ENCODE assay signal across 21 cellular contexts in the genomic region with DNA sequence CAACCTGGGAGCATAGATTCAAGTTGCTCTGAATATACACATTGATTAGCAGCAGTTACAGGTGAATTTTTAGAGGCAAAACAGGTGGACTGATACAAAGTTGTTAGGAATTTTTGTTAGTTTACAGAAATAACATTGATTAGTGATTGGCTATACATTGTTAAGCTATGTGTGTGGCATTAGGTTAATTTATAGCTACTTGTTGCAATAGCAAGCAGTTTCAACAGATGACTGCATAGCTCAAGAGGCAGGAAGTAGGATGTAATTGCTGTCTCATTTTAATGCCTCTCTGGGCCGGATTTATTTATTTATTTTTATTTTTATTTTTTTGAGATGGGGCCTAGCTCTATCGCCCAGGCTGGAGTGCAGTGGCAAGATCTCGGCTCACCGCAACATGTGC.
DNase-seq lines count a peak whose midpoint lies in the region; ATAC-seq and TF ChIP-seq lines count a peak whose summit lies in the region.
"Had no signal": no experiment of that assay in that cellular context is flagged by ENCODE, and none has a peak within 500 bp of the region (broad histone marks: within the 10 kb centered on the region; RNA-seq: fewer than 3 reads in every experiment).

No MANE protein-coding gene starts in this region.

- BruUV-seq in IMR-90 (replicated peaks; lab: Mats Ljungman, UMichigan) = no TSS peak

- H3K27me3 ChIP-seq in IMR-90 (ENCODE audit: control insufficient read depth, insufficient read depth, low read length) (no peaks in the 10 kb centered on the region), neutrophil (no peaks in the 10 kb centered on the region)
- H3K27me3 ChIP-seq: SJSA1 had no signal

- H4K5ac ChIP-seq in IMR-90 (ENCODE audit: low read depth, low read length) = no peak overlapping the region

- no peak overlapping the region for H2BK20ac ChIP-seq in IMR-90 (ENCODE audit: low read depth, low read length)

- no peak overlapping the region for H3K4ac ChIP-seq in IMR-90 (ENCODE audit: low read depth, low read length)

- no peak overlapping the region for H3K9ac ChIP-seq in IMR-90 (ENCODE audit: low read depth, low read length)
- H3K9ac ChIP-seq: KMS-11 had no signal

- peaks cover 45% of the 10 kb centered on the region for H4K20me1 ChIP-seq in IMR-90 (ENCODE audit: insufficient read depth, low read length)

- H3K4me3 ChIP-seq in IMR-90 (ENCODE audit: insufficient read depth, low read depth, low read length) (no peak overlapping the region), fibroblast of mammary gland (ENCODE audit: control insufficient read depth, low read depth, low read length) (no peak overlapping the region), neutrophil (ENCODE audit: low read depth in 1 of 2, low read length in 1 of 2) (no peak overlapping the region)
- H3K4me3 ChIP-seq: SJSA1 had no signal

- no peak overlapping the region for H3K56ac ChIP-seq in IMR-90 (ENCODE audit: extremely low read depth, insufficient read depth, low read length)

- no peak overlapping the region for H2AK5ac ChIP-seq in IMR-90 (ENCODE audit: low read depth, low read length)

- TF ChIP-seq RAD21 in IMR-90 (IDR thresholded peaks at IDR 0.05; ENCODE audit: low read length) = no peak

- H3K9me3 ChIP-seq in IMR-90 (ENCODE audit: control insufficient read depth, insufficient read depth, low read length) = no peaks in the 10 kb centered on the region
- no peaks in the 10 kb centered on the region for H3K9me3 ChIP-seq in neutrophil
- H3K9me3 ChIP-seq: SJSA1 had no signal

- no peak overlapping the region for H4K8ac ChIP-seq in IMR-90 (ENCODE audit: low read depth in 2 of 2, low read length in 2 of 2)

- DNase-seq in EH (ENCODE audit: low read depth) = peak; percentile 36
- no peak for DNase-seq in IMR-90
- peak; percentile 31 for DNase-seq in fibroblast of mammary gland (ENCODE audit: low read depth)
- no peak for DNase-seq in NCI-H2081 (lab: John Stamatoyannopoulos, UW)
- DNase-seq in D341Med (ENCODE audit: low spot score) = no peak
- DNase-seq: ACHN, AML-193, DMS79 treated with DMSO at 0.1 percent for 48 hours, GDM1, GOT3, NCI-H1417, NCI-H187, NCI-H226, NCI-H524 treated with DMSO at 0.1 percent for 48 hours had no signal

- intact Hi-C loops in IMR-90 (cut with micrococcal nuclease) = loop anchor here (5.0 kb wide), 1 partner anchor 194 kb away; no protein-coding TSS in a partner anchor

- ATAC-seq in IMR-90 (ENCODE audit: low read depth) = no peak; the same call in 1 of the 2 replicates
- no peak for ATAC-seq in HG02610 (IDR thresholded peaks at IDR 0.05; ENCODE audit: unreplicated experiment)
- no peak for ATAC-seq in HG03354 (IDR thresholded peaks at IDR 0.05; ENCODE audit: poor library complexity, severe bottlenecking, unreplicated experiment)
- ATAC-seq: HCT116 had no signal

- TF ChIP-seq POLR2A in IMR-90 (IDR thresholded peaks at IDR 0.05; ENCODE audit: low read depth, low read length) = no peak

- no peak overlapping the region for H3K23ac ChIP-seq in IMR-90 (ENCODE audit: low read depth, low read length)

- no peak overlapping the region for H2BK5ac ChIP-seq in IMR-90 (ENCODE audit: low read depth, low read length, poor library complexity, severe bottlenecking)

- no peak overlapping the region for H3K4me2 ChIP-seq in IMR-90 (ENCODE audit: low read depth, low read length)
- H3K4me2 ChIP-seq: KMS-11 had no signal

- WGBS in IMR-90 (ENCODE audit: extremely low coverage in 2 of 2, insufficient read length in 1 of 2), 2 experiments = 100% methylated on average over 2 of the region's 4 CpGs; no CpG with 5 or more reads in 1 of the 2 experiments

- H3K79me1 ChIP-seq in IMR-90 (ENCODE audit: low read depth in 1 of 2, low read length in 2 of 2) = peaks cover 51 to 81% of the 10 kb centered on the region in 2 experiments

- H3K18ac ChIP-seq in IMR-90 (ENCODE audit: low read depth, low read length) = 0 out of 2 replicates have a peak overlapping the region, but pooled peaks have one; percentile 3

- H3K36me3 ChIP-seq in IMR-90 (ENCODE audit: control insufficient read depth, insufficient read depth, low read length) (no peaks in the 10 kb centered on the region; the same call in 1 of the 2 replicates), neutrophil (no peaks in the 10 kb centered on the region)

- no peak overlapping the region for H4K91ac ChIP-seq in IMR-90 (ENCODE audit: insufficient read depth, low read depth, low read length)

- no peak overlapping the region for H2AFZ ChIP-seq in IMR-90 (replicated peaks; ENCODE audit: low read length, poor library complexity)

- POLR2A ChIA-PET in IMR-90 (lab: Charles Lee; ENCODE audit: unreplicated experiment) = interaction anchor here (0.6 kb wide), 1 partner anchor 19 kb away, joined by 7 read pairs; no protein-coding TSS in a partner anchor

- peaks cover 7% of the 10 kb centered on the region for H3K4me1 ChIP-seq in IMR-90 (ENCODE audit: control insufficient read depth, insufficient read depth, low read length)
- H3K4me1 ChIP-seq in neutrophil (ENCODE audit: control insufficient read depth in 1 of 2, insufficient read depth in 1 of 2, low read depth in 1 of 2, low read length in 1 of 2) = peaks cover 12 to 16% of the 10 kb centered on the region in 2 experiments
- H3K4me1 ChIP-seq: SJSA1 had no signal

- H2BK120ac ChIP-seq in IMR-90 (ENCODE audit: low read depth, low read length) = no peak overlapping the region

- no peak for TF ChIP-seq CTCF in IMR-90 (conservative IDR thresholded peaks at IDR 0.05; ENCODE audit: low read depth, low read length)
- TF ChIP-seq CTCF in fibroblast of mammary gland (conservative IDR thresholded peaks at IDR 0.05; ENCODE audit: control insufficient read depth, insufficient read depth, low read depth, low read length) = no peak
- TF ChIP-seq CTCF in neutrophil (IDR thresholded peaks at IDR 0.05) = no peak

- CTCF ChIA-PET in IMR-90 (lab: Yijun Ruan, JAX) = no interaction called here

- H3K27ac ChIP-seq in IMR-90 (ENCODE audit: insufficient read depth, low read length) (no peak overlapping the region), neutrophil (peak overlapping the region; percentile 15)
- H3K27ac ChIP-seq: C4-2B, KMS-11, SJSA1 had no signal

- H2BK15ac ChIP-seq in IMR-90 (ENCODE audit: low read depth, low read length) = no peak overlapping the region

- H3K14ac ChIP-seq in IMR-90 (replicated peaks; ENCODE audit: low read depth, low read length) = no peak overlapping the region

- dilution Hi-C loops in IMR-90 (cut with HindIII; ENCODE audit: low sequenced_read_pairs, unreplicated experiment) = no loop called here

- H2AK9ac ChIP-seq in IMR-90 (replicated peaks; ENCODE audit: low read depth, low read length, poor library complexity) = no peak overlapping the region

- in situ Hi-C loops in IMR-90 (cut with MboI; ENCODE audit: low sequenced_read_pairs) = no loop called here

- H3K9me1 ChIP-seq in IMR-90 (ENCODE audit: insufficient read depth, low read length) = peaks cover 20% of the 10 kb centered on the region; the same call in 1 of the 2 replicates

TF ChIP-seq in IMR-90, 13 proteins besides CTCF, POLR2A, EP300 and RAD21:
- TF ChIP-seq CEBPB (IDR thresholded peaks at IDR 0.05; ENCODE audit: low read depth, low read length) (0 out of 2 replicates have a peak, but pooled peaks have one; percentile 4), SMC3 (IDR thresholded peaks at IDR 0.05; ENCODE audit: low read depth, low read length) (no peak)

Comparison
In these comparisons a context has a peak if more than half of its experiments do, and no peak if none do; other contexts are left out.
1. DNase-seq: peak in EH (single experiment) and fibroblast of mammary gland (single experiment); none in IMR-90 (single experiment), NCI-H2081 (0 of 2) and D341Med (single experiment).